12 cellular contexts compared by ENCODE assay signal in genomic region chr6:54335871-54336270, GRCh38. TPM values are rescaled to one million over a fixed set of nuclear protein-coding genes. Genes with fewer than 3 reads are reported as not detected.
A peak's percentile ranks its signal among the peaks of the same experiment; 100 is the strongest.
DNase-seq lines count a peak whose midpoint lies in the region; ATAC-seq and TF ChIP-seq lines count a peak whose summit lies in the region.
"Had no signal": no experiment of that assay in that cellular context is flagged by ENCODE, and none has a peak within 500 bp of the region (broad histone marks: within the 10 kb centered on the region; RNA-seq: fewer than 3 reads in every experiment).

No MANE protein-coding gene starts in this region.

- no peaks in the 10 kb centered on the region for H3F3A ChIP-seq in PC-3 (ENCODE audit: low read length, unreplicated experiment)

- peak; percentile 97 for DNase-seq in EL
- DNase-seq in PC-3: peak; percentile 95
- DNase-seq in epithelial cell of proximal tubule (ENCODE audit: low read depth): peak; percentile 95
- DNase-seq in osteocyte (ENCODE audit: extremely low spot score, unreplicated experiment): no peak
- DNase-seq in activated CD4-positive, alpha-beta memory T cell treated with anti-CD3 and anti-CD28 coated beads for 36 hours: no peak
- no peak for DNase-seq in esophagus muscularis mucosa (ENCODE audit: extremely low spot score)
- no peak for DNase-seq in NCI-H2171 (lab: John Stamatoyannopoulos, UW)
- DNase-seq in NCI-H510A treated with DMSO at 0.1 percent for 48 hours (lab: John Stamatoyannopoulos, UW): no peak
- DNase-seq: GDM1, tibial artery had no signal

- CTCF ChIA-PET in PC-3 (lab: Charles Lee): interaction anchor here (0.7 kb wide), 1 partner anchor 856 kb away, joined by 4 read pairs; no protein-coding TSS in a partner anchor
- CTCF ChIA-PET in activated CD4-positive, alpha-beta memory T cell treated with anti-CD3 and anti-CD28 coated beads for 36 hours (lab: Charles Lee): no interaction called here

- no peak overlapping the region for H3K9ac ChIP-seq in PC-3 (ENCODE audit: low read length)

- peaks cover 9% of the 10 kb centered on the region for H3K36me3 Mint-ChIP-seq in osteocyte (ENCODE audit: unreplicated experiment)
- no peaks in the 10 kb centered on the region for H3K36me3 Mint-ChIP-seq in activated CD4-positive, alpha-beta memory T cell treated with anti-CD3 and anti-CD28 coated beads for 36 hours
- H3K36me3 Mint-ChIP-seq: memory B cell had no signal

- BruUV-seq in PC-3 (replicated peaks; lab: Mats Ljungman, UMichigan): no TSS peak

- H3K27me3 Mint-ChIP-seq in osteocyte (ENCODE audit: unreplicated experiment): no peaks in the 10 kb centered on the region
- H3K27me3 Mint-ChIP-seq in activated CD4-positive, alpha-beta memory T cell treated with anti-CD3 and anti-CD28 coated beads for 36 hours: no peaks in the 10 kb centered on the region
- H3K27me3 Mint-ChIP-seq: memory B cell had no signal

- intact Hi-C loops in PC-3 (cut with micrococcal nuclease): no loop called here
- intact Hi-C loops in activated CD4-positive, alpha-beta memory T cell treated with anti-CD3 and anti-CD28 coated beads for 36 hours (cut with micrococcal nuclease): no loop called here
- intact Hi-C loops in esophagus muscularis mucosa (cut with DNase I): no loop called here

- no peak for TF ChIP-seq POLR2A in esophagus muscularis mucosa (IDR thresholded peaks at IDR 0.05; ENCODE audit: low read depth)

- H3K4me1 ChIP-seq in PC-3 (ENCODE audit: insufficient read depth, low read length) (peaks cover 18% of the 10 kb centered on the region), esophagus muscularis mucosa (peaks cover 0 to 9% (median 7%) of the 10 kb centered on the region in 4 donors)

- peaks cover 14% of the 10 kb centered on the region for H3K4me1 Mint-ChIP-seq in osteocyte (ENCODE audit: unreplicated experiment)
- no peaks in the 10 kb centered on the region for H3K4me1 Mint-ChIP-seq in activated CD4-positive, alpha-beta memory T cell treated with anti-CD3 and anti-CD28 coated beads for 36 hours (ENCODE audit: low read depth)
- H3K4me1 Mint-ChIP-seq: memory B cell had no signal

- peaks cover 5% of the 10 kb centered on the region for H3K9me3 Mint-ChIP-seq in osteocyte (ENCODE audit: unreplicated experiment)
- H3K9me3 Mint-ChIP-seq in activated CD4-positive, alpha-beta memory T cell treated with anti-CD3 and anti-CD28 coated beads for 36 hours: peaks cover 7% of the 10 kb centered on the region

- TF ChIP-seq CTCF in PC-3 (conservative IDR thresholded peaks at IDR 0.05; ENCODE audit: low read depth, low read length) (no peak), epithelial cell of proximal tubule (conservative IDR thresholded peaks at IDR 0.05; ENCODE audit: low read depth, low read length) (no peak), osteocyte (IDR thresholded peaks at IDR 0.05) (no peak), esophagus muscularis mucosa (IDR thresholded peaks at IDR 0.05) (no peak)

- 25% methylated on average over 2 of the region's 2 CpGs for WGBS in esophagus muscularis mucosa

- no peak for TF ChIP-seq EP300 in esophagus muscularis mucosa (IDR thresholded peaks at IDR 0.05)

- no peaks in the 10 kb centered on the region for H3K9me3 ChIP-seq in PC-3 (ENCODE audit: low read length)
- H3K9me3 ChIP-seq in esophagus muscularis mucosa: peaks cover 0 to 9% (median 0%) of the 10 kb centered on the region in 4 donors

- no peaks in the 10 kb centered on the region for H3K27me3 ChIP-seq in PC-3 (ENCODE audit: low read length)
- no peaks in the 10 kb centered on the region for H3K27me3 ChIP-seq in esophagus muscularis mucosa
- H3K27me3 ChIP-seq: tibial artery had no signal

- H3K36me3 ChIP-seq in PC-3 (ENCODE audit: low read depth, low read length): no peaks in the 10 kb centered on the region
- no peaks in the 10 kb centered on the region for H3K36me3 ChIP-seq in esophagus muscularis mucosa
- H3K36me3 ChIP-seq: tibial artery had no signal

- no peaks in the 10 kb centered on the region for H3K9me2 ChIP-seq in PC-3 (replicated peaks; ENCODE audit: low read length)

- POLR2A ChIA-PET in PC-3 (lab: Charles Lee; ENCODE audit: unreplicated experiment): interaction anchor here (0.6 to 0.7 kb wide), 2 partner anchors 14 to 44 kb away, joined by 3 read pairs; no protein-coding TSS in a partner anchor
- POLR2A ChIA-PET in activated CD4-positive, alpha-beta memory T cell treated with anti-CD3 and anti-CD28 coated beads for 36 hours (lab: Charles Lee): no interaction called here

- H3K4me3 ChIP-seq in PC-3 (ENCODE audit: low read length) (no peak overlapping the region), epithelial cell of proximal tubule (ENCODE audit: low read depth, low read length) (no peak overlapping the region), esophagus muscularis mucosa (no peak overlapping the region)
- H3K4me3 ChIP-seq: SK-N-MC, tibial artery had no signal

- ATAC-seq in PC-3: peak; percentile 97

- H3K4me3 Mint-ChIP-seq in osteocyte (ENCODE audit: unreplicated experiment): no peak overlapping the region
- H3K4me3 Mint-ChIP-seq in activated CD4-positive, alpha-beta memory T cell treated with anti-CD3 and anti-CD28 coated beads for 36 hours: no peak overlapping the region
- H3K4me3 Mint-ChIP-seq: memory B cell had no signal

- H3K27ac Mint-ChIP-seq in osteocyte (ENCODE audit: unreplicated experiment): peak overlapping the region; percentile 51
- H3K27ac Mint-ChIP-seq in activated CD4-positive, alpha-beta memory T cell treated with anti-CD3 and anti-CD28 coated beads for 36 hours: no peak overlapping the region
- H3K27ac Mint-ChIP-seq: memory B cell had no signal

- H4K20me1 ChIP-seq in PC-3 (ENCODE audit: low read length): no peaks in the 10 kb centered on the region

- H3K79me2 ChIP-seq in PC-3 (ENCODE audit: low read length): no peaks in the 10 kb centered on the region

- no peak overlapping the region for H2AFZ ChIP-seq in PC-3 (ENCODE audit: low read length)

- H3K27ac ChIP-seq in PC-3 (ENCODE audit: low read length) (peak overlapping the region; percentile 25), esophagus muscularis mucosa (replicated peaks in 1 of 4) (peak overlapping the region in 1 of 4 donors; percentile 23)
- H3K27ac ChIP-seq: SK-N-MC, tibial artery had no signal

- peak overlapping the region; percentile 3; the same call in 1 of the 2 replicates for H3K4me2 ChIP-seq in PC-3 (ENCODE audit: low read length)

RNA-seq across cellular contexts. Expression of gene TINAG, which starts 27.6 kb away (rescaled TPM):
- not detected in 2 replicates for total RNA-seq in PC-3 (2014; rRNA removed)
- total RNA-seq in epithelial cell of proximal tubule: 14.1 and 17.9 TPM in 2 replicates
- total RNA-seq in osteocyte: not detected in 2 replicates
- total RNA-seq in activated CD4-positive, alpha-beta memory T cell treated with anti-CD3 and anti-CD28 coated beads for 36 hours: not detected
- total RNA-seq in esophagus muscularis mucosa: not detected

Comparison
In these comparisons a context has a peak if more than half of its experiments do, and no peak if none do; other contexts are left out.
1. DNase-seq: peak in EL (single experiment), PC-3 (single experiment) and epithelial cell of proximal tubule (single experiment); none in osteocyte (single experiment), activated CD4-positive, alpha-beta memory T cell treated with anti-CD3 and anti-CD28 coated beads for 36 hours (single experiment), esophagus muscularis mucosa (single experiment), NCI-H2171 (single experiment) and NCI-H510A treated with DMSO at 0.1 percent for 48 hours (single experiment).
2. RNA of gene TINAG, which starts 27.6 kb away (total RNA-seq): 14.1 to 17.9 TPM in epithelial cell of proximal tubule; not detected in PC-3, not detected in osteocyte, not detected in activated CD4-positive, alpha-beta memory T cell treated with anti-CD3 and anti-CD28 coated beads for 36 hours and not detected in esophagus muscularis mucosa; every median in the first group is over 10 times any median in the second.